Comparison of ENCODE assay signal across 20 cellular contexts in the genomic region with DNA sequence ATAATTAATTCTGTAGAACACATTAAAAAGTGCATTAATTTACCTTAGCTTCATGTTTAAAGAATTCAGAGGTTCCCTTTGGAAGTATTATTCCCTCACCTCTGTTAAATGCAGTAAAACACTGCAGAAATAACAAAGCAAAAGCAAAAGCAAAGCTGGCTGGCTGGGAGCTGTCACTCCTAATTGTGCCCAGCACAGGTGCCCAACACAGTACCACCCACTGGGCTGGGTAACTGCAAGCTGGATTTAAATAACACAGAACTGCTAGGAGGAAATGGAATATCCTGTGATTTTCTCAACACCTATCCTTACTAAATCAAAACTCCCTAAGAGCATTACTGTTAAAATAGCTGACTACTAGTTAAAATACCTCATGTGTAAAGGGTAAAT.
DNase-seq lines count a peak whose midpoint lies in the region; ATAC-seq and TF ChIP-seq lines count a peak whose summit lies in the region.
"Had no signal": no experiment of that assay in that cellular context is flagged by ENCODE, and none has a peak within 500 bp of the region (broad histone marks: within the 10 kb centered on the region; RNA-seq: fewer than 3 reads in every experiment).

No MANE protein-coding gene starts in this region.

- H3K27ac ChIP-seq in colonic mucosa: peak overlapping the region; percentile 65
- H3K27ac ChIP-seq in brain microvascular endothelial cell: no peak overlapping the region
- H3K27ac ChIP-seq: epithelial cell of prostate, gastrocnemius medialis, RWPE1 had no signal

- H3K9ac ChIP-seq in colonic mucosa (ENCODE audit: low read depth in 2 of 2, low read length in 2 of 2) (peak overlapping the region in 1 of 2 donors; percentile 7), mucosa of stomach (ENCODE audit: low read length) (no peak overlapping the region)

- DNase-seq in NCI-H1417 (lab: John Stamatoyannopoulos, UW) (peak in 2 of 3 experiments; percentile 54 to 80), NCI-H1417 treated with DMSO at 0.1 percent for 48 hours (lab: John Stamatoyannopoulos, UW) (no peak), colonic mucosa (peak; percentile 43), NCI-H2029 treated with DMSO at 0.1 percent for 48 hours (lab: John Stamatoyannopoulos, UW) (no peak), NCI-H146 treated with DMSO at 0.1 percent for 48 hours (lab: John Stamatoyannopoulos, UW; ENCODE audit: unreplicated experiment) (no peak), brain microvascular endothelial cell (no peak)
- DNase-seq: activated CD4-positive, alpha-beta T cell treated with anti-CD3 and anti-CD28 coated beads, Interleukin-2, amount 50 U/mL, for 1 hour; activated naive CD4-positive, alpha-beta T cell treated with anti-CD3 and anti-CD28 coated beads, Interleukin-2, amount 10 ng/mL, durations not matched to agents 7 days and 5 days; activated T-cell treated with anti-CD3 and anti-CD28 coated beads for 4 hours; gastrocnemius medialis; H9; mesenchymal stem cell; NCI-H187 treated with DMSO at 0.1 percent for 48 hours; NCI-H82 had no signal

- TF ChIP-seq CTCF in colonic mucosa (IDR thresholded peaks at IDR 0.05) (no peak), brain microvascular endothelial cell (IDR thresholded peaks at IDR 0.05; ENCODE audit: low read depth, low read length, missing control alignments) (no peak)

- H3K27me3 ChIP-seq in colonic mucosa (no peaks in the 10 kb centered on the region), mucosa of stomach (ENCODE audit: control insufficient read depth, insufficient read depth, low read length) (no peaks in the 10 kb centered on the region), brain microvascular endothelial cell (replicated peaks) (no peaks in the 10 kb centered on the region)
- H3K27me3 ChIP-seq: gastrocnemius medialis, tibial nerve had no signal

- H3K4me3 ChIP-seq in colonic mucosa (peak overlapping the region; percentile 0), mucosa of stomach (ENCODE audit: low read length) (peak overlapping the region; percentile 12), brain microvascular endothelial cell (ENCODE audit: low read depth, low read length) (no peak overlapping the region)
- H3K4me3 ChIP-seq: gastrocnemius medialis, tibial nerve had no signal

- intact Hi-C loops in colonic mucosa (cut with DNase I): no loop called here

- ATAC-seq in HG03354 (IDR thresholded peaks at IDR 0.05; ENCODE audit: poor library complexity, severe bottlenecking, unreplicated experiment): peak; percentile 63
- ATAC-seq: gastrocnemius medialis; stimulated activated effector memory CD8-positive, alpha-beta T cell treated with anti-CD3 and anti-CD28 coated beads, Interleukin-12 subunit alpha, Interleukin-12 subunit beta, amount 100 ng/mL, for 72 hours had no signal

- H3K4me1 ChIP-seq in colonic mucosa (no peaks in the 10 kb centered on the region), mucosa of stomach (ENCODE audit: control insufficient read depth, insufficient read depth, low read length) (peaks cover 12% of the 10 kb centered on the region)
- H3K4me1 ChIP-seq: gastrocnemius medialis had no signal

- in situ Hi-C loops in brain microvascular endothelial cell (cut with HindIII; ENCODE audit: low pct_ligation_motif_present, low sequenced_read_pairs): no loop called here

- no peaks in the 10 kb centered on the region for H3K9me3 ChIP-seq in colonic mucosa
- no peaks in the 10 kb centered on the region for H3K9me3 ChIP-seq in mucosa of stomach (ENCODE audit: control insufficient read depth, low read length)
- H3K9me3 ChIP-seq: gastrocnemius medialis, tibial nerve had no signal

- H3K36me3 ChIP-seq in colonic mucosa (no peaks in the 10 kb centered on the region), mucosa of stomach (ENCODE audit: control insufficient read depth, insufficient read depth, low read length) (no peaks in the 10 kb centered on the region), brain microvascular endothelial cell (replicated peaks) (no peaks in the 10 kb centered on the region)
- H3K36me3 ChIP-seq: gastrocnemius medialis, tibial nerve had no signal

Comparison
In these comparisons a context has a peak if more than half of its experiments do, and no peak if none do; other contexts are left out.
1. DNase-seq: peak in NCI-H1417 (2 of 3) and colonic mucosa (single experiment); none in NCI-H1417 treated with DMSO at 0.1 percent for 48 hours (single experiment), NCI-H2029 treated with DMSO at 0.1 percent for 48 hours (single experiment), NCI-H146 treated with DMSO at 0.1 percent for 48 hours (single experiment) and brain microvascular endothelial cell (single experiment).